18 cellular contexts compared by ENCODE assay signal in genomic region chr20:32159766-32160221, GRCh38.
"Had no signal": no experiment of that assay in that cellular context is flagged by ENCODE, and none has a peak within 500 bp of the region (broad histone marks: within the 10 kb centered on the region; RNA-seq: fewer than 3 reads in every experiment).

No MANE protein-coding gene starts in this region.

- H3K9me3 ChIP-seq: body of pancreas, gastrocnemius medialis, heart left ventricle, left lung, stomach had no signal

- H3K27ac Mint-ChIP-seq: activated CD8-positive, alpha-beta T cell treated with anti-CD3 and anti-CD28 coated beads, Interleukin-2, amount 10 ng/mL, durations not matched to agents 7 days and 5 days; activated naive CD8-positive, alpha-beta T cell treated with anti-CD3 and anti-CD28 coated beads, Interleukin-2, amount 10 ng/mL, durations not matched to agents 7 days and 5 days; nephron; progenitor cell of endocrine pancreas had no signal

- ATAC-seq: activated CD8-positive, alpha-beta T cell treated with anti-CD3 and anti-CD28 coated beads, Interleukin-2, amount 10 ng/mL, durations not matched to agents 7 days and 5 days; body of pancreas; gastrocnemius medialis; heart left ventricle; left lung had no signal

- H3K9me3 Mint-ChIP-seq: activated naive CD8-positive, alpha-beta T cell treated with anti-CD3 and anti-CD28 coated beads, Interleukin-2, amount 10 ng/mL, durations not matched to agents 7 days and 5 days; activated T-cell treated with anti-CD3 and anti-CD28 coated beads, Interleukin-2, amount 50 U/mL, for 72 hours; nephron had no signal

- H3K27ac ChIP-seq: body of pancreas, dorsolateral prefrontal cortex, gastrocnemius medialis, heart left ventricle, left lung, stomach had no signal

- H3K27me3 ChIP-seq: body of pancreas, dorsolateral prefrontal cortex, gastrocnemius medialis, heart left ventricle, left lung, stomach had no signal

- H3K4me3 ChIP-seq: body of pancreas, dorsolateral prefrontal cortex, gastrocnemius medialis, heart left ventricle, left lung, stomach had no signal

- H3K27me3 Mint-ChIP-seq: activated naive CD8-positive, alpha-beta T cell treated with anti-CD3 and anti-CD28 coated beads, Interleukin-2, amount 10 ng/mL, durations not matched to agents 7 days and 5 days; progenitor cell of endocrine pancreas had no signal

- DNase-seq: activated CD4-positive, alpha-beta T cell treated with anti-CD3 and anti-CD28 coated beads for 48 hours; activated CD4-positive, CD25-positive, alpha-beta regulatory T cell; activated CD8-positive, alpha-beta T cell treated with anti-CD3 and anti-CD28 coated beads, Interleukin-2, amount 10 ng/mL, durations not matched to agents 7 days and 5 days; activated naive CD8-positive, alpha-beta T cell treated with anti-CD3 and anti-CD28 coated beads, Interleukin-2, amount 10 ng/mL, durations not matched to agents 7 days and 5 days; activated T-cell treated with anti-CD3 and anti-CD28 coated beads, Interleukin-2, amount 50 U/mL, for 72 hours; body of pancreas; dorsolateral prefrontal cortex; gastrocnemius medialis; heart left ventricle; left lung; midbrain; occipital lobe; stomach; T-helper 1 cell; T1000; trophoblast cell had no signal

- H3K4me3 Mint-ChIP-seq: activated CD8-positive, alpha-beta T cell treated with anti-CD3 and anti-CD28 coated beads, Interleukin-2, amount 10 ng/mL, durations not matched to agents 7 days and 5 days; activated naive CD8-positive, alpha-beta T cell treated with anti-CD3 and anti-CD28 coated beads, Interleukin-2, amount 10 ng/mL, durations not matched to agents 7 days and 5 days; activated T-cell treated with anti-CD3 and anti-CD28 coated beads, Interleukin-2, amount 50 U/mL, for 72 hours; nephron had no signal
